14 cellular contexts compared by ENCODE assay signal in the genomic region with DNA sequence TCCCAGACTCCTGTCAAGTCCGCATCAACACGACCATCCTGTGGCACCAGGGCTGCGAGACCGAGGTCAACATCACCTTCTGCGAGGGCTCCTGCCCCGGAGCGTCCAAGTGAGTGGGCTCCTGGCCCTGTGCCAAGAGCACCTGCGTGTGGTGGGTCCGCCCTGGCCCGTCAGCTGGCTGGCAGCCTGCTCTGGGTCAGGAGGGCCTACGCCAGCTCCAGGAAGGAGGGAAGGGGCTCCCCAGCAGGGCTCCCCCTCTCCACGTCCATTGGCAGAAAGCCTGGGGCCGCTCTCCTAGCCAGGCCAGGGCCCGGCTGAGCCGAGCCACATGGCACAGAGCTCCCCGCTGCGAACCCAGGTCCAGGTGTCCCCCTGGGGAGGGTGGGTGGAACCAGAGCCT. TPM values are rescaled to one million over a fixed set of nuclear protein-coding genes. Genes with fewer than 3 reads are reported as not detected.
DNase-seq lines count a peak whose midpoint lies in the region; ATAC-seq and TF ChIP-seq lines count a peak whose summit lies in the region.
"Had no signal": no experiment of that assay in that cellular context is flagged by ENCODE, and none has a peak within 500 bp of the region (broad histone marks: within the 10 kb centered on the region; RNA-seq: fewer than 3 reads in every experiment).

No MANE protein-coding gene starts in this region.

- no peak for ATAC-seq in IMR-90 (ENCODE audit: low read depth)
- ATAC-seq in stimulated activated effector memory CD8-positive, alpha-beta T cell treated with anti-CD3 and anti-CD28 coated beads, Interleukin-12 subunit alpha, Interleukin-12 subunit beta, amount 100 ng/mL, for 72 hours: no peak
- ATAC-seq in GM21825 (IDR thresholded peaks at IDR 0.05; ENCODE audit: unreplicated experiment): no peak
- ATAC-seq in HG03097 (IDR thresholded peaks at IDR 0.05; ENCODE audit: low FRiP score, unreplicated experiment): no peak

- in situ Hi-C loops in IMR-90 (cut with MboI; ENCODE audit: low sequenced_read_pairs): no loop called here

- H3K9me3 ChIP-seq in IMR-90 (ENCODE audit: control insufficient read depth, insufficient read depth, low read length) (no peaks in the 10 kb centered on the region), NT2/D1 (ENCODE audit: insufficient read depth, low read length) (peaks cover 11% of the 10 kb centered on the region)

- intact Hi-C loops in IMR-90 (cut with micrococcal nuclease): loop anchor here (5.0 kb wide), 1 partner anchor 127 kb away; a partner anchor contains a TSS

- H3K27ac Mint-ChIP-seq in glutamatergic neuron (ENCODE audit: unreplicated experiment): no peak overlapping the region
- H3K27ac Mint-ChIP-seq in stimulated activated effector memory CD8-positive, alpha-beta T cell treated with anti-CD3 and anti-CD28 coated beads, Interleukin-12 subunit alpha, Interleukin-12 subunit beta, amount 100 ng/mL, for 72 hours: no peak overlapping the region
- H3K27ac Mint-ChIP-seq: CD8-positive, alpha-beta T cell had no signal

- dilution Hi-C loops in IMR-90 (cut with HindIII; ENCODE audit: low sequenced_read_pairs, unreplicated experiment): no loop called here

- DNase-seq in IMR-90 (no peak), NT2/D1 (ENCODE audit: low read depth, low spot score) (no peak), glutamatergic neuron (peak; percentile 15), DMS 273 treated with DMSO at 0.1 percent for 48 hours (lab: John Stamatoyannopoulos, UW) (no peak)
- DNase-seq in stimulated activated effector memory CD8-positive, alpha-beta T cell treated with anti-CD3 and anti-CD28 coated beads, Interleukin-12 subunit alpha, Interleukin-12 subunit beta, amount 100 ng/mL, for 72 hours (ENCODE audit: low spot score in 2 of 2): no peak
- DNase-seq: COR-L47, GF-D8 had no signal

- H3K4me1 Mint-ChIP-seq in glutamatergic neuron (ENCODE audit: low read depth, unreplicated experiment): no peaks in the 10 kb centered on the region
- peaks cover 19% of the 10 kb centered on the region for H3K4me1 Mint-ChIP-seq in stimulated activated effector memory CD8-positive, alpha-beta T cell treated with anti-CD3 and anti-CD28 coated beads, Interleukin-12 subunit alpha, Interleukin-12 subunit beta, amount 100 ng/mL, for 72 hours

- BruUV-seq in IMR-90 (replicated peaks; lab: Mats Ljungman, UMichigan): no TSS peak

- WGBS in IMR-90 (ENCODE audit: extremely low coverage in 2 of 2, insufficient read length in 1 of 2), 2 experiments: 100% methylated on average over 1 of the region's 17 CpGs; no CpG with 5 or more reads in 1 of the 2 experiments

- no peak overlapping the region for H4K91ac ChIP-seq in IMR-90 (ENCODE audit: insufficient read depth, low read depth, low read length)

- no peak overlapping the region for H4K5ac ChIP-seq in IMR-90 (ENCODE audit: low read depth, low read length)

- H2BK20ac ChIP-seq in IMR-90 (ENCODE audit: low read depth, low read length): no peak overlapping the region

- no peak overlapping the region for H3K23ac ChIP-seq in IMR-90 (ENCODE audit: low read depth, low read length)

- H2AK9ac ChIP-seq in IMR-90 (replicated peaks; ENCODE audit: low read depth, low read length, poor library complexity): peak overlapping the region; percentile 3

- no peak overlapping the region for H3K56ac ChIP-seq in IMR-90 (ENCODE audit: extremely low read depth, insufficient read depth, low read length)

- H3K4me2 ChIP-seq in IMR-90 (ENCODE audit: low read depth, low read length): no peak overlapping the region
- H3K4me2 ChIP-seq: A549 had no signal

- peaks cover 12% of the 10 kb centered on the region for H3K36me3 Mint-ChIP-seq in glutamatergic neuron (ENCODE audit: unreplicated experiment)
- H3K36me3 Mint-ChIP-seq in stimulated activated effector memory CD8-positive, alpha-beta T cell treated with anti-CD3 and anti-CD28 coated beads, Interleukin-12 subunit alpha, Interleukin-12 subunit beta, amount 100 ng/mL, for 72 hours: no peaks in the 10 kb centered on the region
- H3K36me3 Mint-ChIP-seq: CD8-positive, alpha-beta T cell had no signal

- no peak overlapping the region for H2BK5ac ChIP-seq in IMR-90 (ENCODE audit: low read depth, low read length, poor library complexity, severe bottlenecking)

- H3K27me3 Mint-ChIP-seq in glutamatergic neuron (ENCODE audit: unreplicated experiment): peaks cover 3% of the 10 kb centered on the region

- H3K27ac ChIP-seq in IMR-90 (ENCODE audit: insufficient read depth, low read length): no peak overlapping the region

- H3K9me3 Mint-ChIP-seq in glutamatergic neuron (ENCODE audit: unreplicated experiment): peaks cover 6% of the 10 kb centered on the region
- H3K9me3 Mint-ChIP-seq in stimulated activated effector memory CD8-positive, alpha-beta T cell treated with anti-CD3 and anti-CD28 coated beads, Interleukin-12 subunit alpha, Interleukin-12 subunit beta, amount 100 ng/mL, for 72 hours: peaks cover 4% of the 10 kb centered on the region

- H3K9me1 ChIP-seq in IMR-90 (ENCODE audit: insufficient read depth, low read length): peaks cover 5% of the 10 kb centered on the region; the same call in 1 of the 2 replicates

- no peak overlapping the region for H4K8ac ChIP-seq in IMR-90 (ENCODE audit: low read depth in 2 of 2, low read length in 2 of 2)

- H3K79me1 ChIP-seq in IMR-90 (ENCODE audit: low read depth in 1 of 2, low read length in 2 of 2): no peaks in the 10 kb centered on the region

- H3K4me3 Mint-ChIP-seq in glutamatergic neuron (ENCODE audit: unreplicated experiment): no peak overlapping the region
- peak overlapping the region; percentile 24 for H3K4me3 Mint-ChIP-seq in stimulated activated effector memory CD8-positive, alpha-beta T cell treated with anti-CD3 and anti-CD28 coated beads, Interleukin-12 subunit alpha, Interleukin-12 subunit beta, amount 100 ng/mL, for 72 hours
- H3K4me3 Mint-ChIP-seq: CD14-positive monocyte; CD8-positive, alpha-beta T cell had no signal

- no peak overlapping the region for H3K18ac ChIP-seq in IMR-90 (ENCODE audit: low read depth, low read length)

- H3K4ac ChIP-seq in IMR-90 (ENCODE audit: low read depth, low read length): no peak overlapping the region

- TF ChIP-seq RAD21 in IMR-90 (IDR thresholded peaks at IDR 0.05; ENCODE audit: low read length): no peak

- no peak overlapping the region for H2AFZ ChIP-seq in IMR-90 (replicated peaks; ENCODE audit: low read length, poor library complexity)

- TF ChIP-seq POLR2A in IMR-90 (IDR thresholded peaks at IDR 0.05; ENCODE audit: low read depth, low read length): no peak

- POLR2A ChIA-PET in IMR-90 (lab: Charles Lee; ENCODE audit: unreplicated experiment): no interaction called here

- H2BK15ac ChIP-seq in IMR-90 (ENCODE audit: low read depth, low read length): no peak overlapping the region

- H3K27me3 ChIP-seq in IMR-90 (ENCODE audit: control insufficient read depth, insufficient read depth, low read length) (no peaks in the 10 kb centered on the region), NT2/D1 (ENCODE audit: insufficient read depth, insufficient read length) (no peaks in the 10 kb centered on the region)

- no peaks in the 10 kb centered on the region for H4K20me1 ChIP-seq in IMR-90 (ENCODE audit: insufficient read depth, low read length)

- CTCF ChIA-PET in IMR-90 (lab: Yijun Ruan, JAX): no interaction called here

- no peak for TF ChIP-seq CTCF in IMR-90 (conservative IDR thresholded peaks at IDR 0.05; ENCODE audit: low read depth, low read length)
- TF ChIP-seq CTCF in glutamatergic neuron (IDR thresholded peaks at IDR 0.05; ENCODE audit: partially characterized antibody, unreplicated experiment): no peak

- H3K14ac ChIP-seq in IMR-90 (replicated peaks; ENCODE audit: low read depth, low read length): no peak overlapping the region

- H3K4me1 ChIP-seq in IMR-90 (ENCODE audit: control insufficient read depth, insufficient read depth, low read length): peaks cover 11% of the 10 kb centered on the region
- peaks cover 31% of the 10 kb centered on the region for H3K4me1 ChIP-seq in NT2/D1 (ENCODE audit: insufficient read depth, insufficient read length)

- no peak overlapping the region for H3K4me3 ChIP-seq in IMR-90 (ENCODE audit: insufficient read depth, low read depth, low read length)
- H3K4me3 ChIP-seq in NT2/D1 (ENCODE audit: insufficient read length, low read depth): no peak overlapping the region
- H3K4me3 ChIP-seq: A549 had no signal

- H3K9ac ChIP-seq in IMR-90 (ENCODE audit: low read depth, low read length) (no peak overlapping the region), NT2/D1 (ENCODE audit: insufficient read length, low read depth) (peak overlapping the region; percentile 16)

- H2AK5ac ChIP-seq in IMR-90 (ENCODE audit: low read depth, low read length): no peak overlapping the region

- H3K36me3 ChIP-seq in IMR-90 (ENCODE audit: control insufficient read depth, insufficient read depth, low read length): no peaks in the 10 kb centered on the region
- H3K36me3 ChIP-seq in NT2/D1 (ENCODE audit: insufficient read depth, insufficient read length, low read length): no peaks in the 10 kb centered on the region

- H2BK120ac ChIP-seq in IMR-90 (ENCODE audit: low read depth, low read length): no peak overlapping the region

TF ChIP-seq in IMR-90, 13 proteins besides CTCF, POLR2A, EP300 and RAD21 (continues in another document):
- TF ChIP-seq NFE2L2 (IDR thresholded peaks at IDR 0.05; ENCODE audit: low read depth, low read length): no peak
- TF ChIP-seq MAFK (IDR thresholded peaks at IDR 0.05; ENCODE audit: low read depth, low read length): no peak
- TF ChIP-seq, protein P1, sequence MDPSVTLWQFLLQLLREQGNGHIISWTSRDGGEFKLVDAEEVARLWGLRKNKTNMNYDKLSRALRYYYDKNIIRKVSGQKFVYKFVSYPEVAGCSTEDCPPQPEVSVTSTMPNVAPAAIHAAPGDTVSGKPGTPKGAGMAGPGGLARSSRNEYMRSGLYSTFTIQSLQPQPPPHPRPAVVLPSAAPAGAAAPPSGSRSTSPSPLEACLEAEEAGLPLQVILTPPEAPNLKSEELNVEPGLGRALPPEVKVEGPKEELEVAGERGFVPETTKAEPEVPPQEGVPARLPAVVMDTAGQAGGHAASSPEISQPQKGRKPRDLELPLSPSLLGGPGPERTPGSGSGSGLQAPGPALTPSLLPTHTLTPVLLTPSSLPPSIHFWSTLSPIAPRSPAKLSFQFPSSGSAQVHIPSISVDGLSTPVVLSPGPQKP (IDR thresholded peaks at IDR 0.05; ENCODE audit: borderline replicate concordance, low read depth, low read length): no peak
- TF ChIP-seq MAZ (IDR thresholded peaks at IDR 0.05; ENCODE audit: borderline replicate concordance, low read depth, low read length): no peak

RNA-seq across cellular contexts. Expression of a gene that starts 37.8 kb away (rescaled TPM):
- not detected in 2 replicates for total RNA-seq in IMR-90 (2012; rRNA removed)
- not detected in 2 replicates for polyA plus RNA-seq in IMR-90 (2012; rRNA removed)
- polyA plus RNA-seq in IMR-90 (2012; cell fraction: cytosol; rRNA removed): not detected in 2 replicates
- polyA plus RNA-seq in IMR-90 (2012; cell fraction: nucleus; rRNA removed; ENCODE audit: low replicate concordance): not detected in 2 replicates
- not detected for total RNA-seq in glutamatergic neuron (ENCODE audit: unreplicated experiment)
- total RNA-seq: CD8-positive, alpha-beta T cell had no signal
- polyA plus RNA-seq: AG04450, BJ, CD14-positive monocyte had no signal

RNA-seq across cellular contexts. Expression of a gene that starts 48.8 kb away (rescaled TPM):
- total RNA-seq in IMR-90 (2012; rRNA removed) (18.9 and 19.7 TPM in 2 replicates), glutamatergic neuron (ENCODE audit: unreplicated experiment) (67.5 TPM)
- 42.9 and 44.7 TPM in 2 replicates for polyA plus RNA-seq in IMR-90 (2012; rRNA removed)
- polyA plus RNA-seq in IMR-90 (2012; cell fraction: cytosol; rRNA removed): 45.2 and 62.0 TPM in 2 replicates
- polyA plus RNA-seq in IMR-90 (2012; cell fraction: nucleus; rRNA removed; ENCODE audit: low replicate concordance): 24.1 and 56.7 TPM in 2 replicates
